In genomic region chrX:28659269-28659668, GRCh38 we compare ENCODE assay signal across 12 cellular contexts.
DNase-seq lines count a peak whose midpoint lies in the region; ATAC-seq and TF ChIP-seq lines count a peak whose summit lies in the region.
"Had no signal": no experiment of that assay in that cellular context is flagged by ENCODE, and none has a peak within 500 bp of the region (broad histone marks: within the 10 kb centered on the region; RNA-seq: fewer than 3 reads in every experiment).

No MANE protein-coding gene starts in this region.

- intact Hi-C loops in heart right ventricle (cut with DNase I) (no loop called here), cardiac septum (cut with DNase I) (no loop called here), colonic mucosa (cut with DNase I) (no loop called here), testis (cut with DNase I; ENCODE audit: low total_unique reads) (no loop called here)

- H3K4me1 Mint-ChIP-seq in HFFc6 (ENCODE audit: low read depth) = no peaks in the 10 kb centered on the region
- H3K4me1 Mint-ChIP-seq: memory B cell, T-helper 17 cell had no signal

- 79 to 82% methylated on average over 23 of the region's 23 CpGs for whole genome bisulfite sequencing in heart right ventricle, 2 donors
- WGBS in testis, 2 donors = 47 to 78% methylated on average over 22 to 23 of the region's 23 CpGs

- H3K4me3 ChIP-seq in heart right ventricle = peak overlapping the region in 1 of 10 donors; percentile 12
- H3K4me3 ChIP-seq in NB4 (ENCODE audit: low read depth, low read length) = no peak overlapping the region
- H3K4me3 ChIP-seq in colonic mucosa = no peak overlapping the region
- H3K4me3 ChIP-seq in testis = peak overlapping the region in 1 of 2 donors; percentile 18

- ATAC-seq in heart right ventricle (no peak), GM19351 (IDR thresholded peaks at IDR 0.05; ENCODE audit: unreplicated experiment) (no peak), GM18505 (IDR thresholded peaks at IDR 0.05; ENCODE audit: unreplicated experiment) (no peak)
- ATAC-seq: T-helper 17 cell had no signal

- H3K36me3 ChIP-seq in heart right ventricle (no peaks in the 10 kb centered on the region), colonic mucosa (no peaks in the 10 kb centered on the region), testis (ENCODE audit: low read depth, missing control alignments) (no peaks in the 10 kb centered on the region)

- no peak overlapping the region for H3K4me3 Mint-ChIP-seq in HFFc6
- H3K4me3 Mint-ChIP-seq: memory B cell, T-helper 17 cell had no signal

- peak in 1 of 2 donors; percentile 5 for DNase-seq in heart right ventricle
- DNase-seq in cardiac septum (ENCODE audit: low spot score) = no peak
- peak; percentile 19 for DNase-seq in NB4 (ENCODE audit: low read depth)
- peak; percentile 17 for DNase-seq in colonic mucosa
- DNase-seq in testis = peak; percentile 28
- no peak for DNase-seq in HFFc6
- DNase-seq: C1 segment of cervical spinal cord, NCI-H510A treated with DMSO at 0.1 percent for 48 hours, T-helper 17 cell had no signal

- H3K27ac Mint-ChIP-seq in HFFc6 = no peak overlapping the region
- H3K27ac Mint-ChIP-seq: memory B cell, T-helper 17 cell had no signal

- no peaks in the 10 kb centered on the region for H3K27me3 Mint-ChIP-seq in HFFc6 (ENCODE audit: insufficient read depth)
- H3K27me3 Mint-ChIP-seq: memory B cell, T-helper 17 cell had no signal

- TF ChIP-seq CTCF in heart right ventricle (IDR thresholded peaks at IDR 0.05) (peak in 5 of 9 donors; percentile 16 to 32 (median 24)), NB4 (IDR thresholded peaks at IDR 0.05; ENCODE audit: low read depth, low read length) (peak; percentile 42), colonic mucosa (IDR thresholded peaks at IDR 0.05) (peak; percentile 22), testis (IDR thresholded peaks at IDR 0.05) (peak in 1 of 3 experiments; percentile 11), HFFc6 (IDR thresholded peaks at IDR 0.05) (no peak; the same call in 1 of the 2 replicates)

- peaks cover 8% of the 10 kb centered on the region; the same call in 1 of the 2 replicates for H3K9me3 Mint-ChIP-seq in HFFc6

- H3K27ac ChIP-seq in heart right ventricle (no peak overlapping the region), colonic mucosa (no peak overlapping the region), testis (no peak overlapping the region)

- peaks cover 0 to 10% (median 0%) of the 10 kb centered on the region in 11 donors for H3K9me3 ChIP-seq in heart right ventricle
- no peaks in the 10 kb centered on the region for H3K9me3 ChIP-seq in colonic mucosa
- H3K9me3 ChIP-seq in testis = no peaks in the 10 kb centered on the region

- H3K36me3 Mint-ChIP-seq in HFFc6 (ENCODE audit: low read depth) = no peaks in the 10 kb centered on the region
- H3K36me3 Mint-ChIP-seq: memory B cell had no signal

- TF ChIP-seq POLR2A in NB4 (IDR thresholded peaks at IDR 0.05; ENCODE audit: extremely low read depth, insufficient read length) (no peak), testis (IDR thresholded peaks at IDR 0.05) (no peak), GM18505 (IDR thresholded peaks at IDR 0.05; ENCODE audit: borderline replicate concordance, extremely low read depth, insufficient read depth, insufficient read length) (no peak)

- no peak overlapping the region for H3K9ac ChIP-seq in colonic mucosa (ENCODE audit: low read depth in 2 of 2, low read length in 2 of 2)

- H3K27me3 ChIP-seq in heart right ventricle (peaks cover 0 to 5% (median 0%) of the 10 kb centered on the region in 7 donors), colonic mucosa (no peaks in the 10 kb centered on the region), testis (no peaks in the 10 kb centered on the region)

- H3K4me1 ChIP-seq in heart right ventricle (no peaks in the 10 kb centered on the region), colonic mucosa (no peaks in the 10 kb centered on the region), testis (no peaks in the 10 kb centered on the region)

Comparison
In these comparisons a context has a peak if more than half of its experiments do, and no peak if none do; other contexts are left out.
1. DNase-seq: peak in NB4 (single experiment), colonic mucosa (single experiment) and testis (single experiment); none in cardiac septum (single experiment) and HFFc6 (single experiment).